14 cellular contexts compared by ENCODE assay signal in genomic region chr5:50687548-50687947, GRCh38. TPM values are rescaled to one million over a fixed set of nuclear protein-coding genes. Genes with fewer than 3 reads are reported as not detected.
DNase-seq lines count a peak whose midpoint lies in the region; ATAC-seq and TF ChIP-seq lines count a peak whose summit lies in the region.
"Had no signal": no experiment of that assay in that cellular context is flagged by ENCODE, and none has a peak within 500 bp of the region (broad histone marks: within the 10 kb centered on the region; RNA-seq: fewer than 3 reads in every experiment).

No MANE protein-coding gene starts in this region.

- no peak overlapping the region for H3K4me3 ChIP-seq in CD4-positive, CD25-positive, alpha-beta regulatory T cell (ENCODE audit: low read depth, low read length)
- H3K4me3 ChIP-seq in CD8-positive, alpha-beta memory T cell (ENCODE audit: low read length), result no peak overlapping the region
- H3K4me3 ChIP-seq in lower leg skin (ENCODE audit: low read depth, poor library complexity, severe bottlenecking), result no peak overlapping the region

- no peaks in the 10 kb centered on the region for H3K9me3 ChIP-seq in CD4-positive, CD25-positive, alpha-beta regulatory T cell (ENCODE audit: control insufficient read depth in 2 of 2, low read length in 2 of 2)
- no peaks in the 10 kb centered on the region for H3K9me3 ChIP-seq in CD8-positive, alpha-beta memory T cell (ENCODE audit: low read length)

- intact Hi-C loops in activated CD8-positive, alpha-beta T cell treated with anti-CD3 and anti-CD28 coated beads for 36 hours (cut with micrococcal nuclease), result no loop called here
- intact Hi-C loops in lower leg skin (cut with DNase I; ENCODE audit: low total_unique reads), result no loop called here

- CTCF ChIA-PET in CD8-positive, alpha-beta memory T cell (lab: Charles Lee), result no interaction called here
- CTCF ChIA-PET in activated CD8-positive, alpha-beta T cell treated with anti-CD3 and anti-CD28 coated beads for 36 hours (lab: Charles Lee), result no interaction called here

- peak overlapping the region in 2 of 3 donors; percentile 26 to 61 for H3K27ac Mint-ChIP-seq in CD4-positive, CD25-positive, alpha-beta regulatory T cell
- H3K27ac Mint-ChIP-seq in CD8-positive, alpha-beta memory T cell, result peak overlapping the region; percentile 57 to 93 (median 78)
- peak overlapping the region; percentile 49 for H3K27ac Mint-ChIP-seq in activated CD8-positive, alpha-beta T cell treated with anti-CD3 and anti-CD28 coated beads for 36 hours
- H3K27ac Mint-ChIP-seq in memory B cell, result peak overlapping the region; percentile 18

- ATAC-seq in CD4-positive, CD25-positive, alpha-beta regulatory T cell (ENCODE audit: low read depth in 2 of 2), result no peak
- ATAC-seq in activated CD8-positive, alpha-beta T cell treated with anti-CD3 and anti-CD28 coated beads for 36 hours, result no peak
- ATAC-seq in memory B cell (ENCODE audit: low read depth) (no peak), HG03108 (IDR thresholded peaks at IDR 0.05; ENCODE audit: unreplicated experiment) (no peak), HG03442 (IDR thresholded peaks at IDR 0.05; ENCODE audit: unreplicated experiment) (no peak)

- H3K27ac ChIP-seq in CD4-positive, CD25-positive, alpha-beta regulatory T cell (ENCODE audit: insufficient read depth, low read length, poor library complexity, severe bottlenecking), result no peak overlapping the region
- no peak overlapping the region for H3K27ac ChIP-seq in CD8-positive, alpha-beta memory T cell (ENCODE audit: low read depth, low read length)
- H3K27ac ChIP-seq: RWPE1 had no signal

- H3K36me3 ChIP-seq in CD4-positive, CD25-positive, alpha-beta regulatory T cell (ENCODE audit: control insufficient read depth, insufficient read depth, low read length), result peaks cover 10% of the 10 kb centered on the region
- H3K36me3 ChIP-seq in CD8-positive, alpha-beta memory T cell (ENCODE audit: insufficient read depth, low read length), result peaks cover 12% of the 10 kb centered on the region

- TF ChIP-seq CTCF in activated CD8-positive, alpha-beta T cell treated with anti-CD3 and anti-CD28 coated beads for 36 hours (IDR thresholded peaks at IDR 0.05), result no peak
- TF ChIP-seq CTCF in lower leg skin (IDR thresholded peaks at IDR 0.05), result no peak

- WGBS in lower leg skin, 2 donors, result 82 to 89% methylated on average over 4 of the region's 4 CpGs

- H3K27me3 ChIP-seq in CD4-positive, CD25-positive, alpha-beta regulatory T cell (ENCODE audit: control insufficient read depth, insufficient read depth, low read length), result no peaks in the 10 kb centered on the region
- no peaks in the 10 kb centered on the region for H3K27me3 ChIP-seq in CD8-positive, alpha-beta memory T cell (ENCODE audit: insufficient read depth, low read length, poor library complexity, severe bottlenecking)

- no peaks in the 10 kb centered on the region for H3K27me3 Mint-ChIP-seq in CD4-positive, CD25-positive, alpha-beta regulatory T cell
- no peaks in the 10 kb centered on the region for H3K27me3 Mint-ChIP-seq in CD8-positive, alpha-beta memory T cell
- no peaks in the 10 kb centered on the region for H3K27me3 Mint-ChIP-seq in activated CD8-positive, alpha-beta T cell treated with anti-CD3 and anti-CD28 coated beads for 36 hours
- no peaks in the 10 kb centered on the region for H3K27me3 Mint-ChIP-seq in memory B cell

- no peak overlapping the region for H3K4me3 Mint-ChIP-seq in CD4-positive, CD25-positive, alpha-beta regulatory T cell
- H3K4me3 Mint-ChIP-seq in CD8-positive, alpha-beta memory T cell, result peak overlapping the region; percentile 3 to 73 (median 35)
- no peak overlapping the region for H3K4me3 Mint-ChIP-seq in activated CD8-positive, alpha-beta T cell treated with anti-CD3 and anti-CD28 coated beads for 36 hours
- no peak overlapping the region for H3K4me3 Mint-ChIP-seq in memory B cell

- peaks cover 4 to 42% (median 28%) of the 10 kb centered on the region in 4 donors for H3K4me1 Mint-ChIP-seq in CD4-positive, CD25-positive, alpha-beta regulatory T cell
- peaks cover 0 to 62% (median 0%) of the 10 kb centered on the region in 3 donors for H3K4me1 Mint-ChIP-seq in CD8-positive, alpha-beta memory T cell
- peaks cover 44% of the 10 kb centered on the region for H3K4me1 Mint-ChIP-seq in activated CD8-positive, alpha-beta T cell treated with anti-CD3 and anti-CD28 coated beads for 36 hours (ENCODE audit: low read depth)
- peaks cover 39% of the 10 kb centered on the region for H3K4me1 Mint-ChIP-seq in memory B cell

- H3K4me1 ChIP-seq in CD4-positive, CD25-positive, alpha-beta regulatory T cell (ENCODE audit: control insufficient read depth, insufficient read depth, low read length, poor library complexity, severe bottlenecking), result peaks cover 8% of the 10 kb centered on the region
- H3K4me1 ChIP-seq in CD8-positive, alpha-beta memory T cell (ENCODE audit: insufficient read depth, low read length), result peaks cover 44% of the 10 kb centered on the region

- peaks cover 37% of the 10 kb centered on the region for H3K36me3 Mint-ChIP-seq in CD4-positive, CD25-positive, alpha-beta regulatory T cell
- H3K36me3 Mint-ChIP-seq in CD8-positive, alpha-beta memory T cell, result peaks cover 31 to 48% (median 32%) of the 10 kb centered on the region in 3 donors
- peaks cover 44% of the 10 kb centered on the region for H3K36me3 Mint-ChIP-seq in activated CD8-positive, alpha-beta T cell treated with anti-CD3 and anti-CD28 coated beads for 36 hours (ENCODE audit: low read depth)
- H3K36me3 Mint-ChIP-seq in memory B cell, result peaks cover 35% of the 10 kb centered on the region

- H3K9me3 Mint-ChIP-seq in CD4-positive, CD25-positive, alpha-beta regulatory T cell, result peaks cover 0 to 13% (median 0%) of the 10 kb centered on the region in 7 donors
- peaks cover 0 to 10% (median 3%) of the 10 kb centered on the region in 5 donors for H3K9me3 Mint-ChIP-seq in CD8-positive, alpha-beta memory T cell
- peaks cover 24% of the 10 kb centered on the region for H3K9me3 Mint-ChIP-seq in activated CD8-positive, alpha-beta T cell treated with anti-CD3 and anti-CD28 coated beads for 36 hours
- peaks cover 4% of the 10 kb centered on the region for H3K9me3 Mint-ChIP-seq in memory B cell

- DNase-seq in CD4-positive, CD25-positive, alpha-beta regulatory T cell, result no peak
- no peak for DNase-seq in CD8-positive, alpha-beta memory T cell
- no peak for DNase-seq in activated CD8-positive, alpha-beta T cell treated with anti-CD3 and anti-CD28 coated beads for 36 hours
- DNase-seq in memory B cell (ENCODE audit: low spot score in 2 of 2) (no peak), lower leg skin (ENCODE audit: low spot score in 2 of 2) (no peak)
- DNase-seq: ACHN, DMS 273 treated with DMSO at 0.1 percent for 48 hours, Karpas-422, NCI-H146, NCI-H2107, NCI-H226 had no signal

- TF ChIP-seq POLR2A in lower leg skin (IDR thresholded peaks at IDR 0.05), result no peak

- POLR2A ChIA-PET in CD8-positive, alpha-beta memory T cell (lab: Charles Lee), result no interaction called here
- POLR2A ChIA-PET in activated CD8-positive, alpha-beta T cell treated with anti-CD3 and anti-CD28 coated beads for 36 hours (lab: Charles Lee), result interaction anchor here (1.6 kb wide), 1 partner anchor 20 kb away, joined by 6 read pairs; no protein-coding TSS in a partner anchor

RNA-seq across cellular contexts. Expression of gene PARP8, which starts 21.1 kb away (rescaled TPM):
- 217 TPM for total RNA-seq in CD4-positive, CD25-positive, alpha-beta regulatory T cell
- polyA plus RNA-seq in CD4-positive, CD25-positive, alpha-beta regulatory T cell, result 10 to 100 TPM; 45.0 to 62.5 (median 53.1) TPM
- 10 to 100 TPM; 55.4 to 58.4 TPM for total RNA-seq in CD8-positive, alpha-beta memory T cell
- polyA plus RNA-seq in CD8-positive, alpha-beta memory T cell, result 142 TPM
- 10 to 100 TPM; 42.9 to 48.3 TPM for total RNA-seq in activated CD8-positive, alpha-beta T cell treated with anti-CD3 and anti-CD28 coated beads for 36 hours
- total RNA-seq in lower leg skin, result 10 to 100 TPM in 2 of 4 donors, 1 to 10 TPM in 2; 4.8 to 13.7 (median 8.2) TPM

Comparison
In these comparisons a context has a peak if more than half of its experiments do, and no peak if none do; other contexts are left out.
1. H3K27ac Mint-ChIP-seq: peak in every context shown above with its lines; median percentile 78 in CD8-positive, alpha-beta memory T cell; 49 in activated CD8-positive, alpha-beta T cell treated with anti-CD3 and anti-CD28 coated beads for 36 hours; 44 in CD4-positive, CD25-positive, alpha-beta regulatory T cell; 18 in memory B cell.
2. H3K4me3 Mint-ChIP-seq: peak in CD8-positive, alpha-beta memory T cell (7 of 7); none in CD4-positive, CD25-positive, alpha-beta regulatory T cell (0 of 4), activated CD8-positive, alpha-beta T cell treated with anti-CD3 and anti-CD28 coated beads for 36 hours (single experiment) and memory B cell (single experiment).